In the genomic region with DNA sequence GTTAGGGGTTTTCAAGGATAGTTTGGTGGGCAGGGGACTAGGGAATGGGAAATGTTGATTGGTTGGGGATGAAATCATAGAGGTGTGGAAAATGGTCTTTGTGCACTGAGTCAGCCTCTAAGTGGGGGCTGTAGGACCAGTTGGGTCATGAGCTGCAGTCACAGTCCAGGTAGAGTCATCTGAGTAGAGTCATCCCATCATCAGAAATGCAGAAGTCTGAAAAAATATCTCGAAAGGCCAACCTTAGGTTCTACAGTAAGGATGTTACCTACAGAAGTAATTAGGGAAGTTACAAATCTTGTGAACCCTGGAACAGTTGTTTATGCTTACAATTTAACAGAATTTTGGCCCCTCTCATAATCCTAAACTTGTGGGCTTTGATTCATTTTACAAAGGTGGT, we compare ENCODE assay signal across 22 cellular contexts.
DNase-seq lines count a peak whose midpoint lies in the region; ATAC-seq, FAIRE-seq and TF ChIP-seq lines count a peak whose summit lies in the region.
"Had no signal": no experiment of that assay in that cellular context is flagged by ENCODE, and none has a peak within 500 bp of the region (broad histone marks: within the 10 kb centered on the region; RNA-seq: fewer than 3 reads in every experiment).

No MANE protein-coding gene starts in this region.

- no peak overlapping the region for H2BK120ac ChIP-seq in neuronal stem cell (ENCODE audit: low read depth, low read length)

- H3K4ac ChIP-seq in neuronal stem cell (ENCODE audit: low read length): no peak overlapping the region

- H3K18ac ChIP-seq in neuronal stem cell (ENCODE audit: low read length): no peak overlapping the region

- in situ Hi-C loops in gastrocnemius medialis (cut with MboI; ENCODE audit: low sequenced_read_pairs in 4 of 4): loop anchor here in 1 of 4 donors (25.0 kb wide), 1 partner anchor 106 kb away; no protein-coding TSS in a partner anchor

- no CpG with 5 or more reads among the region's 1 CpG for WGBS in neuronal stem cell (ENCODE audit: extremely low coverage in 2 of 2, insufficient read length in 2 of 2, insufficient replicate concordance in 1 of 2), 2 donors

- H3K27me3 ChIP-seq in neuronal stem cell (ENCODE audit: control insufficient read depth in 3 of 3, insufficient read depth in 3 of 3, low read depth in 1 of 3, low read length in 3 of 3): no peaks in the 10 kb centered on the region
- no peaks in the 10 kb centered on the region for H3K27me3 ChIP-seq in gastrocnemius medialis

- no peak for FAIRE-seq in frontal cortex (lab: Jason Lieb, UNC)
- FAIRE-seq: A204.1, GM12891, H1 had no signal

- TF ChIP-seq CTCF in gastrocnemius medialis (IDR thresholded peaks at IDR 0.05 in 4 of 5, conservative IDR thresholded peaks at IDR 0.05 in 1 of 5): no peak

- no peak overlapping the region for H3K23ac ChIP-seq in neuronal stem cell (ENCODE audit: low read depth, low read length, poor library complexity)

- H2BK12ac ChIP-seq in neuronal stem cell (ENCODE audit: low read length): no peak overlapping the region

- no peak overlapping the region for H4K91ac ChIP-seq in neuronal stem cell (ENCODE audit: low read depth, low read length, poor library complexity)

- no peak overlapping the region for H2BK15ac ChIP-seq in neuronal stem cell (ENCODE audit: low read length)

- no peak overlapping the region for H3K4me3 ChIP-seq in neuronal stem cell (ENCODE audit: low read length in 2 of 2)
- no peak overlapping the region for H3K4me3 ChIP-seq in gastrocnemius medialis
- H3K4me3 ChIP-seq: BLaER1, GM23248 had no signal

- H3K36me3 ChIP-seq in neuronal stem cell (replicated peaks in 1 of 2; ENCODE audit: control insufficient read depth in 2 of 2, insufficient read depth in 2 of 2, low read length in 2 of 2): no peaks in the 10 kb centered on the region
- H3K36me3 ChIP-seq in gastrocnemius medialis: no peaks in the 10 kb centered on the region
- H3K36me3 ChIP-seq: BLaER1 had no signal

- peaks cover 0 to 10% of the 10 kb centered on the region in 2 donors for H3K9me3 ChIP-seq in neuronal stem cell (replicated peaks in 1 of 2; ENCODE audit: control insufficient read depth in 2 of 2, insufficient read depth in 1 of 2, low read depth in 1 of 2, low read length in 2 of 2)
- H3K9me3 ChIP-seq in gastrocnemius medialis: no peaks in the 10 kb centered on the region

- peak; percentile 19 for DNase-seq in NOMO-1 treated with DMSO at 0.1 percent for 48 hours (lab: John Stamatoyannopoulos, UW; ENCODE audit: unreplicated experiment)
- DNase-seq in NOMO-1 (lab: John Stamatoyannopoulos, UW; ENCODE audit: unreplicated experiment in 2 of 2): no peak
- no peak for DNase-seq in neuronal stem cell (ENCODE audit: low spot score)
- no peak for DNase-seq in substantia nigra (lab: John Stamatoyannopoulos, UW)
- no peak for DNase-seq in gastrocnemius medialis
- DNase-seq in frontal cortex (ENCODE audit: low spot score in 2 of 2): no peak
- DNase-seq: Calu3; CD4-positive, alpha-beta memory T cell; COR-L47; DMS53; DMS79 treated with DMSO at 0.1 percent for 48 hours; GF-D8; GM23248; H7; HCEC 1CT had no signal

- TF ChIP-seq POLR2A in gastrocnemius medialis (IDR thresholded peaks at IDR 0.05): no peak

- no peak overlapping the region for H3K14ac ChIP-seq in neuronal stem cell (ENCODE audit: low read length)

- H2BK5ac ChIP-seq in neuronal stem cell (ENCODE audit: low read length): no peak overlapping the region

- no peak overlapping the region for H4K8ac ChIP-seq in neuronal stem cell (ENCODE audit: low read depth, low read length)

- no peak overlapping the region for H2AK5ac ChIP-seq in neuronal stem cell (ENCODE audit: low read depth, low read length)

- no peak overlapping the region for H3K4me2 ChIP-seq in neuronal stem cell (ENCODE audit: insufficient read depth, low read length, poor library complexity, severe bottlenecking)
- H3K4me2 ChIP-seq: BLaER1 had no signal

- H2AFZ ChIP-seq in neuronal stem cell (ENCODE audit: low read length): peak overlapping the region; percentile 84
- H2AFZ ChIP-seq: GM23248 had no signal

- H3K79me1 ChIP-seq in neuronal stem cell (ENCODE audit: low read depth, low read length): no peaks in the 10 kb centered on the region

- no peak for ATAC-seq in gastrocnemius medialis
- no peak for ATAC-seq in GM21717 (IDR thresholded peaks at IDR 0.05; ENCODE audit: unreplicated experiment)

- H3K27ac ChIP-seq in neuronal stem cell (replicated peaks; ENCODE audit: low read length) (no peak overlapping the region), substantia nigra (ENCODE audit: low read depth, low read length, poor library complexity, severe bottlenecking) (peak overlapping the region; percentile 59), gastrocnemius medialis (no peak overlapping the region)
- H3K27ac ChIP-seq: 22Rv1, BLaER1, C4-2B, GM23248 had no signal

- H3K9ac ChIP-seq in neuronal stem cell (ENCODE audit: low read depth, low read length, poor library complexity): no peak overlapping the region
- H3K9ac ChIP-seq: BLaER1, GM23248 had no signal

- peaks cover 0 to 8% of the 10 kb centered on the region in 2 donors for H3K4me1 ChIP-seq in neuronal stem cell (ENCODE audit: control insufficient read depth in 2 of 2, insufficient read depth in 1 of 2, low read depth in 1 of 2, low read length in 2 of 2)
- no peaks in the 10 kb centered on the region for H3K4me1 ChIP-seq in gastrocnemius medialis
- H3K4me1 ChIP-seq: BLaER1 had no signal

- intact Hi-C loops in gastrocnemius medialis (cut with DNase I; ENCODE audit: low total_unique reads): no loop called here
